In genomic region chr20:57707320-57707719, GRCh38 we compare ENCODE assay signal across 14 cellular contexts. TPM values are rescaled to one million over a fixed set of nuclear protein-coding genes. Genes with fewer than 3 reads are reported as not detected.
DNase-seq lines count a peak whose midpoint lies in the region; ATAC-seq and TF ChIP-seq lines count a peak whose summit lies in the region.
"Had no signal": no experiment of that assay in that cellular context is flagged by ENCODE, and none has a peak within 500 bp of the region (broad histone marks: within the 10 kb centered on the region; RNA-seq: fewer than 3 reads in every experiment).

No MANE protein-coding gene starts in this region.

- no peak overlapping the region for H3K9ac ChIP-seq in iPS-18a (ENCODE audit: low read length)

- no peak overlapping the region for H3K27ac Mint-ChIP-seq in T-helper 1 cell treated with Interleukin-12 subunit alpha and Interleukin-12 subunit beta and Interleukin-4 antibody, amounts not matched to agents 30 μg/mL and 1 μg/mL, for 36 hours
- 0 out of 2 replicates have a peak overlapping the region, but pooled peaks have one; percentile 36 for H3K27ac Mint-ChIP-seq in WTC11
- H3K27ac Mint-ChIP-seq in stimulated activated memory B cell treated with anti-CD40 and anti-IgM and Interleukin-4, amounts not matched to agents 10 μg/mL and 1 μg/mL and 100 μg/mL, for 72 hours: peak overlapping the region; percentile 96

- CTCF ChIA-PET in WTC11 (lab: Charles Lee): no interaction called here

- H3K27ac ChIP-seq in iPS-18a (ENCODE audit: low read length): no peak overlapping the region
- H3K27ac ChIP-seq in adrenal gland: peak overlapping the region in 1 of 5 donors; percentile 8

- TF ChIP-seq CTCF in WTC11 (IDR thresholded peaks at IDR 0.05) (no peak), adrenal gland (IDR thresholded peaks at IDR 0.05) (no peak)

- H3K4me1 Mint-ChIP-seq in T-helper 1 cell treated with Interleukin-12 subunit alpha and Interleukin-12 subunit beta and Interleukin-4 antibody, amounts not matched to agents 30 μg/mL and 1 μg/mL, for 36 hours (ENCODE audit: low read depth): peaks cover 7% of the 10 kb centered on the region
- peaks cover 69% of the 10 kb centered on the region for H3K4me1 Mint-ChIP-seq in WTC11
- H3K4me1 Mint-ChIP-seq in stimulated activated memory B cell treated with anti-CD40 and anti-IgM and Interleukin-4, amounts not matched to agents 10 μg/mL and 1 μg/mL and 100 μg/mL, for 72 hours: peaks cover 78% of the 10 kb centered on the region

- TF ChIP-seq POLR2A in adrenal gland (IDR thresholded peaks at IDR 0.05): no peak

- no peak for ATAC-seq in WTC11
- ATAC-seq in stimulated activated memory B cell treated with anti-CD40 and anti-IgM and Interleukin-4, amounts not matched to agents 10 μg/mL and 1 μg/mL and 100 μg/mL, for 72 hours: no peak
- ATAC-seq: lower lobe of right lung, upper lobe of right lung had no signal

- H3K27me3 ChIP-seq in iPS-18a (ENCODE audit: control insufficient read depth, insufficient read depth, low read length) (peaks cover 31% of the 10 kb centered on the region), adrenal gland (no peaks in the 10 kb centered on the region)
- H3K27me3 ChIP-seq: upper lobe of right lung had no signal

- DNase-seq in T-helper 1 cell: no peak
- no peak for DNase-seq in WTC11 (ENCODE audit: low spot score)
- DNase-seq in 8988T: no peak
- no peak for DNase-seq in adrenal gland
- no peak for DNase-seq in stimulated activated CD4-positive, alpha-beta T cell treated with anti-CD3 and anti-CD28 coated beads, Interleukin-12 subunit alpha, Interleukin-12 subunit beta, amount 100 ng/mL, for 4 hours
- DNase-seq: activated gamma-delta T cell treated with Interleukin-2 at 50 U/mL for 16 hours, Kasumi-1, lower lobe of right lung, NCI-H69, T-helper 2 cell, upper lobe of right lung had no signal

- peaks cover 2% of the 10 kb centered on the region for H3K36me3 Mint-ChIP-seq in T-helper 1 cell treated with Interleukin-12 subunit alpha and Interleukin-12 subunit beta and Interleukin-4 antibody, amounts not matched to agents 30 μg/mL and 1 μg/mL, for 36 hours (ENCODE audit: low read depth)
- H3K36me3 Mint-ChIP-seq in WTC11: peaks cover 7% of the 10 kb centered on the region
- H3K36me3 Mint-ChIP-seq in stimulated activated memory B cell treated with anti-CD40 and anti-IgM and Interleukin-4, amounts not matched to agents 10 μg/mL and 1 μg/mL and 100 μg/mL, for 72 hours: no peaks in the 10 kb centered on the region

- H3K4me3 ChIP-seq in iPS-18a (ENCODE audit: low read length) (peak overlapping the region; percentile 84), adrenal gland (no peak overlapping the region)

- H3K4me1 ChIP-seq in iPS-18a (ENCODE audit: control insufficient read depth, low read depth, low read length) (peaks cover 29% of the 10 kb centered on the region), adrenal gland (replicated peaks in 1 of 2) (peaks cover 0 to 10% of the 10 kb centered on the region in 2 donors)

- POLR2A ChIA-PET in WTC11 (lab: Charles Lee): no interaction called here

- H3K9me3 Mint-ChIP-seq in T-helper 1 cell treated with Interleukin-12 subunit alpha and Interleukin-12 subunit beta and Interleukin-4 antibody, amounts not matched to agents 30 μg/mL and 1 μg/mL, for 36 hours: no peaks in the 10 kb centered on the region
- H3K9me3 Mint-ChIP-seq in WTC11: no peaks in the 10 kb centered on the region
- no peaks in the 10 kb centered on the region for H3K9me3 Mint-ChIP-seq in stimulated activated memory B cell treated with anti-CD40 and anti-IgM and Interleukin-4, amounts not matched to agents 10 μg/mL and 1 μg/mL and 100 μg/mL, for 72 hours

- H3K9me3 ChIP-seq in iPS-18a (ENCODE audit: control insufficient read depth, low read depth, low read length): no peaks in the 10 kb centered on the region
- no peaks in the 10 kb centered on the region for H3K9me3 ChIP-seq in adrenal gland (replicated peaks in 1 of 3)
- H3K9me3 ChIP-seq: lower lobe of right lung, upper lobe of right lung had no signal

- 84 to 91% (median 88%) methylated on average over 7 of the region's 7 CpGs for WGBS in adrenal gland, 4 donors

- H3K27me3 Mint-ChIP-seq in T-helper 1 cell treated with Interleukin-12 subunit alpha and Interleukin-12 subunit beta and Interleukin-4 antibody, amounts not matched to agents 30 μg/mL and 1 μg/mL, for 36 hours (ENCODE audit: low read depth): peaks cover 44% of the 10 kb centered on the region
- no peaks in the 10 kb centered on the region; the same call in 1 of the 2 replicates for H3K27me3 Mint-ChIP-seq in WTC11 (ENCODE audit: low read depth)
- peaks cover 4% of the 10 kb centered on the region for H3K27me3 Mint-ChIP-seq in stimulated activated memory B cell treated with anti-CD40 and anti-IgM and Interleukin-4, amounts not matched to agents 10 μg/mL and 1 μg/mL and 100 μg/mL, for 72 hours

- intact Hi-C loops in adrenal gland (cut with DNase I): no loop called here

- peak overlapping the region; percentile 18 for H3K4me3 Mint-ChIP-seq in T-helper 1 cell treated with Interleukin-12 subunit alpha and Interleukin-12 subunit beta and Interleukin-4 antibody, amounts not matched to agents 30 μg/mL and 1 μg/mL, for 36 hours
- H3K4me3 Mint-ChIP-seq in WTC11: peak overlapping the region; percentile 96
- H3K4me3 Mint-ChIP-seq in stimulated activated memory B cell treated with anti-CD40 and anti-IgM and Interleukin-4, amounts not matched to agents 10 μg/mL and 1 μg/mL and 100 μg/mL, for 72 hours: peak overlapping the region; percentile 98

- no peaks in the 10 kb centered on the region for H3K36me3 ChIP-seq in iPS-18a (ENCODE audit: control insufficient read depth, low read depth, low read length)
- H3K36me3 ChIP-seq in adrenal gland (replicated peaks in 1 of 2): no peaks in the 10 kb centered on the region
- H3K36me3 ChIP-seq: lower lobe of right lung, upper lobe of right lung had no signal

TF ChIP-seq in WTC11, 78 proteins besides CTCF, POLR2A, EP300 and RAD21 (continues in another document):
- TF ChIP-seq CDX4 (CRISPR knock-in tag; IDR thresholded peaks at IDR 0.05; ENCODE audit: borderline replicate concordance): no peak
- no peak for TF ChIP-seq SP1 (CRISPR knock-in tag; conservative IDR thresholded peaks at IDR 0.05)
- no peak for TF ChIP-seq NR1H2 (CRISPR knock-in tag; IDR thresholded peaks at IDR 0.05)
- TF ChIP-seq CBFB (CRISPR knock-in tag; IDR thresholded peaks at IDR 0.05; ENCODE audit: low read depth): no peak
- TF ChIP-seq TP53 (CRISPR knock-in tag; IDR thresholded peaks at IDR 0.05): no peak
- no peak for TF ChIP-seq ATF1 (CRISPR knock-in tag; IDR thresholded peaks at IDR 0.05)
- TF ChIP-seq USF2 (CRISPR knock-in tag; IDR thresholded peaks at IDR 0.05): no peak
- no peak for TF ChIP-seq ELF4 (CRISPR knock-in tag; IDR thresholded peaks at IDR 0.05; ENCODE audit: low read depth)
- no peak for TF ChIP-seq ZNF671 (CRISPR knock-in tag; IDR thresholded peaks at IDR 0.05)
- TF ChIP-seq ZNF263 (CRISPR knock-in tag; IDR thresholded peaks at IDR 0.05; ENCODE audit: low read depth): no peak
- no peak for TF ChIP-seq ZBTB21 (CRISPR knock-in tag; IDR thresholded peaks at IDR 0.05; ENCODE audit: borderline replicate concordance)
- no peak for TF ChIP-seq ATF3 (CRISPR knock-in tag; conservative IDR thresholded peaks at IDR 0.05)
- no peak for TF ChIP-seq NFE2L1 (CRISPR knock-in tag; IDR thresholded peaks at IDR 0.05)
- no peak for TF ChIP-seq TEAD4 (CRISPR knock-in tag; IDR thresholded peaks at IDR 0.05)
- no peak for TF ChIP-seq PRDM15 (CRISPR knock-in tag; IDR thresholded peaks at IDR 0.05)

RNA-seq across cellular contexts. Expression of gene PMEPA1, which starts 2.5 kb away (rescaled TPM):
- total RNA-seq in WTC11 (2021) (29.8 to 40.6 TPM (median 31.0 TPM) in 3 replicates), adrenal gland (10 to 100 TPM in 4 of 8 donors, 1 to 10 TPM in 4; 3.4 to 36.0 (median 10.0) TPM)
- 10 to 100 TPM in 2 of 3 donors, 1 to 10 TPM in 1; 9.5 to 13.2 (median 11.1) TPM for polyA plus RNA-seq in adrenal gland

Comparison
In these comparisons a context has a peak if more than half of its experiments do, and no peak if none do; other contexts are left out.
1. H3K4me3 Mint-ChIP-seq: peak in every context shown above with its lines; median percentile 98 in stimulated activated memory B cell treated with anti-CD40 and anti-IgM and Interleukin-4, amounts not matched to agents 10 μg/mL and 1 μg/mL and 100 μg/mL, for 72 hours; 96 in WTC11; 18 in T-helper 1 cell treated with Interleukin-12 subunit alpha and Interleukin-12 subunit beta and Interleukin-4 antibody, amounts not matched to agents 30 μg/mL and 1 μg/mL, for 36 hours.